Comparison of ENCODE assay signal across 19 cellular contexts in genomic region chr19:52880895-52881389, GRCh38.
"Had no signal": no experiment of that assay in that cellular context is flagged by ENCODE, and none has a peak within 500 bp of the region (broad histone marks: within the 10 kb centered on the region; RNA-seq: fewer than 3 reads in every experiment).

No MANE protein-coding gene starts in this region.

- H3K27me3 ChIP-seq: colonic mucosa, gastrocnemius medialis, right atrium auricular region, tibial artery, upper lobe of left lung, uterus had no signal

- DNase-seq: colonic mucosa; dermis blood vessel endothelial cell; effector CD4-positive, alpha-beta T cell; gastrocnemius medialis; glutamatergic neuron; islet precursor cell; mammary epithelial cell; natural killer cell; posterior cingulate gyrus; small intestine; stimulated activated CD4-positive, alpha-beta T cell treated with anti-CD3 and anti-CD28 coated beads, Interleukin-12 subunit alpha, Interleukin-12 subunit beta, amount 100 ng/mL, for 4 hours; stimulated activated CD4-positive, alpha-beta T cell treated with anti-CD3 and anti-CD28 coated beads, Interleukin-2, amount 100 ng/mL, for 48 hours; stimulated activated naive CD8-positive, alpha-beta T cell treated with anti-CD3 and anti-CD28 coated beads, Interleukin-15, Interleukin-2, amounts not matched to agents 100 U/mL and 50 U/mL, for 24 hours; tibial artery; upper lobe of left lung; uterus had no signal

- H3K9me3 ChIP-seq: uterus had no signal

- H3K4me1 ChIP-seq: colonic mucosa, gastrocnemius medialis, right atrium auricular region, tibial artery, upper lobe of left lung, uterus had no signal

- H3K4me3 ChIP-seq: colonic mucosa, right atrium auricular region, tibial artery, upper lobe of left lung, uterus had no signal

- ATAC-seq: esophagus mucosa; gastrocnemius medialis; left lobe of liver; natural killer cell; stimulated activated naive CD8-positive, alpha-beta T cell treated with anti-CD3 and anti-CD28 coated beads, Interleukin-15, Interleukin-2, amounts not matched to agents 100 U/mL and 50 U/mL, for 24 hours had no signal

- H3K36me3 ChIP-seq: uterus had no signal

- H3K27ac ChIP-seq: colonic mucosa, gastrocnemius medialis, right atrium auricular region, tibial artery, upper lobe of left lung, uterus had no signal

- FAIRE-seq: small intestine had no signal
